8 cellular contexts compared by ENCODE assay signal in genomic region chr15:42495361-42496212, GRCh38. TPM values are rescaled to one million over a fixed set of nuclear protein-coding genes. Genes with fewer than 3 reads are reported as not detected.
DNase-seq lines count a peak whose midpoint lies in the region; ATAC-seq and TF ChIP-seq lines count a peak whose summit lies in the region.

Gene SNAP23 (plus strand): TSS chr15:42495634. CDS start chr15:42511847, 16,213 bp downstream.

- H2AFZ ChIP-seq in DND-41 (ENCODE audit: low read depth, low read length): peak within 1 kb of the TSS; percentile 78

- POLR2A ChIA-PET in naive thymus-derived CD8-positive, alpha-beta T cell (lab: Charles Lee): interaction anchor here (0.6 to 1.8 kb wide), 10 partner anchors 9 to 1931 kb away, joined by 3 to 7 read pairs (median 3); partner anchors contain the start of genes GANC, HAUS2, LRRC57 and STARD9

- peak; percentile 79 for DNase-seq in DND-41
- peak; percentile 75 for DNase-seq in GOT3 (lab: John Stamatoyannopoulos, UW)
- DNase-seq in LNCaP clone FGC (ENCODE audit: low read depth): peak; percentile 92
- DNase-seq in RWPE2 (ENCODE audit: low spot score): peak; percentile 96
- DNase-seq in activated T-helper 2 cell treated with anti-CD3 and anti-CD28 coated beads, Interferon-gamma antibody, Interleukin-2, Interleukin-4, amounts not matched to agents 10 μg/mL and 5 μg/mL and 100 μg/mL, durations not matched to agents 14 hours and 24 hours and 36 hours (ENCODE audit: low spot score): peak; percentile 83
- peak; percentile 89 for DNase-seq in fibroblast of mammary gland (ENCODE audit: low read depth)
- peak; percentile 70 to 90 (median 77) for DNase-seq in naive thymus-derived CD8-positive, alpha-beta T cell
- DNase-seq in stimulated activated naive B cell treated with anti-CD40 and anti-IgM and Interleukin-4, amounts not matched to agents 10 μg/mL and 1 μg/mL and 100 μg/mL, for 72 hours: peak; percentile 80

- no peaks in the 10 kb centered on the region for H4K20me1 ChIP-seq in DND-41 (ENCODE audit: insufficient read depth, low read length)

- intact Hi-C loops in activated T-helper 2 cell treated with anti-CD3 and anti-CD28 coated beads, Interferon-gamma antibody, Interleukin-2, Interleukin-4, amounts not matched to agents 10 μg/mL and 5 μg/mL and 100 μg/mL, durations not matched to agents 14 hours and 24 hours and 36 hours (cut with micrococcal nuclease): loop anchor here (2.0 to 10.0 kb wide), 2 partner anchors 223 to 291 kb away; partner anchors contain the start of genes GANC, TMEM87A and VPS39

- ATAC-seq in DND-41 (ENCODE audit: insufficient read depth, low read depth) (peak; percentile 95), RWPE2 (ENCODE audit: low read depth) (peak; percentile 91)
- peak; percentile 90 to 92 for ATAC-seq in naive thymus-derived CD8-positive, alpha-beta T cell
- peak; percentile 95 for ATAC-seq in stimulated activated naive B cell treated with anti-CD40 and anti-IgM and Interleukin-4, amounts not matched to agents 10 μg/mL and 1 μg/mL and 100 μg/mL, for 72 hours (replicated peaks)

- H3K27ac ChIP-seq in DND-41 (ENCODE audit: low read length) (peak within 1 kb of the TSS; percentile 51), RWPE2 (ENCODE audit: poor library complexity, severe bottlenecking) (peak within 1 kb of the TSS; percentile 88)

- peaks cover 37% of the 10 kb centered on the region for H3K4me1 ChIP-seq in DND-41 (ENCODE audit: insufficient read depth, low read length)
- peaks cover 27% of the 10 kb centered on the region for H3K4me1 ChIP-seq in RWPE2 (ENCODE audit: insufficient read depth, poor library complexity, severe bottlenecking)

- H3K4me3 ChIP-seq in DND-41 (ENCODE audit: low read depth in 1 of 2, low read length in 2 of 2) (peak within 1 kb of the TSS; percentile 48 to 72), LNCaP clone FGC (ENCODE audit: low read depth, low read length) (peak within 1 kb of the TSS; percentile 74), RWPE2 (ENCODE audit: severe bottlenecking) (peak within 1 kb of the TSS; percentile 46), fibroblast of mammary gland (ENCODE audit: control insufficient read depth, low read depth, low read length) (peak within 1 kb of the TSS; percentile 95)

- H3K36me3 ChIP-seq in DND-41 (ENCODE audit: insufficient read depth, low read length) (no peaks in the 10 kb centered on the region), RWPE2 (ENCODE audit: low read depth) (peaks cover 12% of the 10 kb centered on the region)

- peaks cover 43% of the 10 kb centered on the region for H3K79me2 ChIP-seq in DND-41 (ENCODE audit: insufficient read depth, low read length)

- peaks cover 56% of the 10 kb centered on the region for H3K4me1 Mint-ChIP-seq in activated T-helper 2 cell treated with anti-CD3 and anti-CD28 coated beads, Interferon-gamma antibody, Interleukin-2, Interleukin-4, amounts not matched to agents 10 μg/mL and 5 μg/mL and 100 μg/mL, durations not matched to agents 14 hours and 24 hours and 36 hours (ENCODE audit: low read depth)
- H3K4me1 Mint-ChIP-seq in naive thymus-derived CD8-positive, alpha-beta T cell: peaks cover 32 to 84% (median 77%) of the 10 kb centered on the region in 4 donors
- peaks cover 43 to 76% of the 10 kb centered on the region in 2 donors for H3K4me1 Mint-ChIP-seq in stimulated activated naive B cell treated with anti-CD40 and anti-IgM and Interleukin-4, amounts not matched to agents 10 μg/mL and 1 μg/mL and 100 μg/mL, for 72 hours

- H3K27me3 ChIP-seq in DND-41 (ENCODE audit: insufficient read depth, low read length, poor library complexity) (no peaks in the 10 kb centered on the region), RWPE2 (ENCODE audit: insufficient read depth, poor library complexity, severe bottlenecking) (no peaks in the 10 kb centered on the region)

- H3K27ac Mint-ChIP-seq in activated T-helper 2 cell treated with anti-CD3 and anti-CD28 coated beads, Interferon-gamma antibody, Interleukin-2, Interleukin-4, amounts not matched to agents 10 μg/mL and 5 μg/mL and 100 μg/mL, durations not matched to agents 14 hours and 24 hours and 36 hours: peak within 1 kb of the TSS; percentile 94
- H3K27ac Mint-ChIP-seq in naive thymus-derived CD8-positive, alpha-beta T cell: peak within 1 kb of the TSS; percentile 88 to 99 (median 97)
- H3K27ac Mint-ChIP-seq in stimulated activated naive B cell treated with anti-CD40 and anti-IgM and Interleukin-4, amounts not matched to agents 10 μg/mL and 1 μg/mL and 100 μg/mL, for 72 hours: peak within 1 kb of the TSS; percentile 95

- no peaks in the 10 kb centered on the region for H3K9me3 Mint-ChIP-seq in activated T-helper 2 cell treated with anti-CD3 and anti-CD28 coated beads, Interferon-gamma antibody, Interleukin-2, Interleukin-4, amounts not matched to agents 10 μg/mL and 5 μg/mL and 100 μg/mL, durations not matched to agents 14 hours and 24 hours and 36 hours
- no peaks in the 10 kb centered on the region for H3K9me3 Mint-ChIP-seq in naive thymus-derived CD8-positive, alpha-beta T cell
- no peaks in the 10 kb centered on the region for H3K9me3 Mint-ChIP-seq in stimulated activated naive B cell treated with anti-CD40 and anti-IgM and Interleukin-4, amounts not matched to agents 10 μg/mL and 1 μg/mL and 100 μg/mL, for 72 hours

- peak within 1 kb of the TSS; percentile 63 for H3K9ac ChIP-seq in DND-41 (ENCODE audit: low read depth, low read length)

- H3K4me2 ChIP-seq in DND-41 (ENCODE audit: insufficient read depth, low read length): peak within 1 kb of the TSS; percentile 85

- H3K4me3 Mint-ChIP-seq in activated T-helper 2 cell treated with anti-CD3 and anti-CD28 coated beads, Interferon-gamma antibody, Interleukin-2, Interleukin-4, amounts not matched to agents 10 μg/mL and 5 μg/mL and 100 μg/mL, durations not matched to agents 14 hours and 24 hours and 36 hours (ENCODE audit: low read depth): peak within 1 kb of the TSS; percentile 99
- H3K4me3 Mint-ChIP-seq in naive thymus-derived CD8-positive, alpha-beta T cell: peak within 1 kb of the TSS; percentile 94 to 100 (median 99)
- peak within 1 kb of the TSS; percentile 93 to 96 for H3K4me3 Mint-ChIP-seq in stimulated activated naive B cell treated with anti-CD40 and anti-IgM and Interleukin-4, amounts not matched to agents 10 μg/mL and 1 μg/mL and 100 μg/mL, for 72 hours

- H3K27me3 Mint-ChIP-seq in activated T-helper 2 cell treated with anti-CD3 and anti-CD28 coated beads, Interferon-gamma antibody, Interleukin-2, Interleukin-4, amounts not matched to agents 10 μg/mL and 5 μg/mL and 100 μg/mL, durations not matched to agents 14 hours and 24 hours and 36 hours (ENCODE audit: low read depth): no peaks in the 10 kb centered on the region
- H3K27me3 Mint-ChIP-seq in naive thymus-derived CD8-positive, alpha-beta T cell: peaks cover 0 to 2% (median 0%) of the 10 kb centered on the region in 5 donors
- no peaks in the 10 kb centered on the region for H3K27me3 Mint-ChIP-seq in stimulated activated naive B cell treated with anti-CD40 and anti-IgM and Interleukin-4, amounts not matched to agents 10 μg/mL and 1 μg/mL and 100 μg/mL, for 72 hours

- H3K9me3 ChIP-seq in DND-41 (ENCODE audit: insufficient read depth, low read length, severe bottlenecking) (no peaks in the 10 kb centered on the region), RWPE2 (ENCODE audit: severe bottlenecking) (no peaks in the 10 kb centered on the region)

- peaks cover 13% of the 10 kb centered on the region for H3K36me3 Mint-ChIP-seq in activated T-helper 2 cell treated with anti-CD3 and anti-CD28 coated beads, Interferon-gamma antibody, Interleukin-2, Interleukin-4, amounts not matched to agents 10 μg/mL and 5 μg/mL and 100 μg/mL, durations not matched to agents 14 hours and 24 hours and 36 hours (ENCODE audit: low read depth)
- peaks cover 0 to 13% (median 6%) of the 10 kb centered on the region in 3 donors for H3K36me3 Mint-ChIP-seq in naive thymus-derived CD8-positive, alpha-beta T cell
- peaks cover 17 to 22% of the 10 kb centered on the region in 2 donors for H3K36me3 Mint-ChIP-seq in stimulated activated naive B cell treated with anti-CD40 and anti-IgM and Interleukin-4, amounts not matched to agents 10 μg/mL and 1 μg/mL and 100 μg/mL, for 72 hours

- no peak for TF ChIP-seq CTCF in DND-41 (IDR thresholded peaks at IDR 0.05; ENCODE audit: borderline replicate concordance, extremely low read depth, low read length, poor library complexity, severe bottlenecking)
- TF ChIP-seq CTCF in LNCaP clone FGC (IDR thresholded peaks at IDR 0.05; ENCODE audit: control insufficient read depth, extremely low read depth, insufficient read depth): no peak
- no peak for TF ChIP-seq CTCF in RWPE2 (IDR thresholded peaks at IDR 0.05; ENCODE audit: poor library complexity, severe bottlenecking)
- no peak for TF ChIP-seq CTCF in fibroblast of mammary gland (conservative IDR thresholded peaks at IDR 0.05; ENCODE audit: control insufficient read depth, insufficient read depth, low read depth, low read length)

RNA-seq across cellular contexts. Expression of gene SNAP23, which starts in this region (rescaled TPM):
- total RNA-seq in activated T-helper 2 cell treated with anti-CD3 and anti-CD28 coated beads, Interferon-gamma antibody, Interleukin-2, Interleukin-4, amounts not matched to agents 10 μg/mL and 5 μg/mL and 100 μg/mL, durations not matched to agents 14 hours and 24 hours and 36 hours: 78.0 and 78.9 TPM in 2 replicates
- 10 to 100 TPM; 70.8 to 80.4 TPM for total RNA-seq in naive thymus-derived CD8-positive, alpha-beta T cell
- 10 to 100 TPM; 60.9 to 75.3 (median 63.2) TPM for polyA plus RNA-seq in naive thymus-derived CD8-positive, alpha-beta T cell

Comparison
In these comparisons a context has a peak if more than half of its experiments do, and no peak if none do; other contexts are left out.
1. Peak in every context shown above with its lines: DNase-seq, ATAC-seq, H3K4me3 ChIP-seq and H3K27ac ChIP-seq.